ENCODE assay signal across 24 cellular contexts in the genomic region with DNA sequence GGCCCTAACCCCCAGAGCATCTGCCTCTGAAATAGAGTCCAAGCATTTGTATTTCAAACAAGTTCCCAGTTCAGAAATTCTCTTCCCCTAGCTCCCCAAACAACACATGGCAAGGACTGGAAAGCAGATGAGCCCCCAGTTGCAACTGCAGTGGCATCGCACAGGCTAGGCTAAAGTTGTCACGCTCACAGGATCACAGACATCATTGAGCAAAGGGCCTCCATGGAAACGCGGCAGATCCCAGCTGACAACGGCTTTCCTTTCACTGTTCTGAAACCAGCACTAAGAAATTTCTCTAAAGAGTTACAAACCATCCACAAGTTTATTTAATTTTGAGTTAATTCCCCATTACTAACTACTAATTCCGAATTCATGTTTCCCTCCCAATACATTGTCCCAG.
"Had no signal": no experiment of that assay in that cellular context is flagged by ENCODE, and none has a peak within 500 bp of the region (broad histone marks: within the 10 kb centered on the region; RNA-seq: fewer than 3 reads in every experiment).

No MANE protein-coding gene starts in this region.

- H3K4me3 ChIP-seq: coronary artery, dorsolateral prefrontal cortex, esophagus muscularis mucosa, gastroesophageal sphincter, heart left ventricle, hepatocyte, left lung, lower lobe of right lung, mucosa of descending colon had no signal

- H3K27ac ChIP-seq: coronary artery, dorsolateral prefrontal cortex, esophagus muscularis mucosa, foreskin keratinocyte, gastroesophageal sphincter, heart left ventricle, hepatocyte, left lung, lower lobe of right lung had no signal

- H2AFZ ChIP-seq: hepatocyte had no signal

- H3K4me1 Mint-ChIP-seq: immature natural killer cell, mesothelial cell of epicardium had no signal

- H3K4me3 Mint-ChIP-seq: immature natural killer cell, mesothelial cell of epicardium had no signal

- FAIRE-seq: colon, endothelial cell of umbilical vein, frontal cortex, kidney had no signal

- H3K4me2 ChIP-seq: hepatocyte had no signal

- H3K36me3 ChIP-seq: esophagus muscularis mucosa, gastroesophageal sphincter, heart left ventricle, left lung, lower lobe of right lung had no signal

- H3K27ac Mint-ChIP-seq: immature natural killer cell, mesothelial cell of epicardium had no signal

- DNase-seq: dermis blood vessel endothelial cell; dorsolateral prefrontal cortex; effector CD4-positive, alpha-beta T cell; effector memory CD4-positive, alpha-beta T cell; foreskin keratinocyte; heart left ventricle; immature natural killer cell; islet precursor cell; kidney; kidney glomerular epithelial cell; left colon; left lung; left ventricle myocardium superior; lower lobe of right lung; mesenchymal stem cell; mucosa of descending colon had no signal

- H3K27me3 ChIP-seq: dorsolateral prefrontal cortex, esophagus muscularis mucosa, foreskin keratinocyte, gastroesophageal sphincter, heart left ventricle, hepatocyte, left lung had no signal

- H3K4me1 ChIP-seq: foreskin keratinocyte, gastroesophageal sphincter, left lung, lower lobe of right lung had no signal
